Comparison of ENCODE assay signal across 32 cellular contexts in genomic region chr3:12793701-12794100, GRCh38. TPM values are rescaled to one million over a fixed set of nuclear protein-coding genes. Genes with fewer than 3 reads are reported as not detected.
"Had no signal": no experiment of that assay in that cellular context is flagged by ENCODE, and none has a peak within 500 bp of the region (broad histone marks: within the 10 kb centered on the region; RNA-seq: fewer than 3 reads in every experiment).

No MANE protein-coding gene starts in this region.

- H2AFZ ChIP-seq: neural progenitor cell had no signal

- H3K36me3 ChIP-seq: esophagus squamous epithelium, left lung, neural progenitor cell, prostate gland, stomach, thyroid gland had no signal

- H3K27me3 ChIP-seq: esophagus squamous epithelium, thyroid gland had no signal

- ATAC-seq: left lung; naive thymus-derived CD4-positive, alpha-beta T cell; right cardiac atrium; stimulated activated effector memory CD8-positive, alpha-beta T cell treated with anti-CD3 and anti-CD28 coated beads, Interleukin-12 subunit alpha, Interleukin-12 subunit beta, amount 100 ng/mL, for 72 hours had no signal

- DNase-seq: dermis blood vessel endothelial cell; effector memory CD4-positive, alpha-beta T cell; erythroblast; esophagus squamous epithelium; foreskin melanocyte; hypothalamus; immature natural killer cell; islet precursor cell; kidney glomerular epithelial cell; left lung; mesenchymal stem cell; midbrain; naive thymus-derived CD4-positive, alpha-beta T cell; right cardiac atrium; stimulated activated CD4-positive, alpha-beta T cell treated with anti-CD3 and anti-CD28 coated beads, Interleukin-2, amount 100 ng/mL, for 24 hours; stimulated activated CD4-positive, alpha-beta T cell treated with anti-CD3 and anti-CD28 coated beads, Interleukin-4, amount 100 ng/mL, for 24 hours; stimulated activated naive CD4-positive, alpha-beta T cell treated with Interleukin-2 at 50 U/mL for 16 hours; stomach; thyroid gland; trophoblast cell had no signal

- H3K27ac Mint-ChIP-seq: immature natural killer cell; nephron; neural progenitor cell; stimulated activated effector memory CD8-positive, alpha-beta T cell treated with anti-CD3 and anti-CD28 coated beads, Interleukin-12 subunit alpha, Interleukin-12 subunit beta, amount 100 ng/mL, for 72 hours had no signal

- H3K9me3 Mint-ChIP-seq: central memory CD8-positive, alpha-beta T cell; immature natural killer cell; nephron; neural progenitor cell; stimulated activated effector memory CD8-positive, alpha-beta T cell treated with anti-CD3 and anti-CD28 coated beads, Interleukin-12 subunit alpha, Interleukin-12 subunit beta, amount 100 ng/mL, for 72 hours had no signal

- H3K9me3 ChIP-seq: esophagus squamous epithelium, left lung, prostate gland, stomach, thyroid gland had no signal

- H3K27ac ChIP-seq: coronary artery, esophagus squamous epithelium, left lung, neural progenitor cell, prostate gland, stomach, thyroid gland had no signal

- H3K4me2 ChIP-seq: neural progenitor cell, smooth muscle cell had no signal

- H3K36me3 Mint-ChIP-seq: immature natural killer cell; naive thymus-derived CD4-positive, alpha-beta T cell; neural progenitor cell; stimulated activated effector memory CD8-positive, alpha-beta T cell treated with anti-CD3 and anti-CD28 coated beads, Interleukin-12 subunit alpha, Interleukin-12 subunit beta, amount 100 ng/mL, for 72 hours had no signal

- H3K4me1 ChIP-seq: prostate gland had no signal

- H3K4me3 ChIP-seq: coronary artery, esophagus squamous epithelium, left lung, neural progenitor cell, prostate gland, smooth muscle cell, stomach, thyroid gland had no signal

- H3K4me3 Mint-ChIP-seq: central memory CD8-positive, alpha-beta T cell; immature natural killer cell; naive thymus-derived CD4-positive, alpha-beta T cell; nephron; neural progenitor cell; stimulated activated effector memory CD8-positive, alpha-beta T cell treated with anti-CD3 and anti-CD28 coated beads, Interleukin-12 subunit alpha, Interleukin-12 subunit beta, amount 100 ng/mL, for 72 hours had no signal

RNA-seq across cellular contexts. Expression of gene TMEM40, which starts 34.6 kb away (rescaled TPM):
- total RNA-seq: dermis blood vessel endothelial cell, lung microvascular endothelial cell, mucosa of gallbladder, osteoblast, stomach, subcutaneous adipose tissue, temporal lobe, thyroid gland had no signal
- polyA plus RNA-seq: naive thymus-derived CD4-positive, alpha-beta T cell had no signal
